26 cellular contexts compared by ENCODE assay signal in genomic region chr17:60565233-60565632, GRCh38.
"Had no signal": no experiment of that assay in that cellular context is flagged by ENCODE, and none has a peak within 500 bp of the region (broad histone marks: within the 10 kb centered on the region; RNA-seq: fewer than 3 reads in every experiment).

No MANE protein-coding gene starts in this region.

- H3K4me3 ChIP-seq: stomach, suprapubic skin, testis, thoracic aorta, thyroid gland, tibial artery, tibial nerve, transverse colon, upper lobe of right lung, uterus, vagina had no signal

- ATAC-seq: stimulated activated effector memory CD8-positive, alpha-beta T cell treated with anti-CD3 and anti-CD28 coated beads, Interleukin-12 subunit alpha, Interleukin-12 subunit beta, amount 100 ng/mL, for 72 hours; stimulated activated memory B cell treated with anti-CD40 and anti-IgM and Interleukin-4, amounts not matched to agents 10 μg/mL and 1 μg/mL and 100 μg/mL, for 72 hours; stimulated activated naive B cell treated with anti-CD40 and anti-IgM and Interleukin-4, amounts not matched to agents 10 μg/mL and 1 μg/mL and 100 μg/mL, for 72 hours; stimulated activated naive CD8-positive, alpha-beta T cell treated with anti-CD3 and anti-CD28 coated beads, Interleukin-15, amount 100 ng/mL, for 72 hours; stimulated activated naive CD8-positive, alpha-beta T cell treated with anti-CD3 and anti-CD28 coated beads, Interleukin-15, Interleukin-2, amounts not matched to agents 100 U/mL and 50 U/mL, for 24 hours; upper lobe of right lung had no signal

- DNase-seq: stimulated activated CD4-positive, alpha-beta T cell treated with anti-CD3 and anti-CD28 coated beads, Interleukin-2, amount 100 ng/mL, for 24 hours; stimulated activated CD4-positive, alpha-beta T cell treated with anti-CD3 and anti-CD28 coated beads, Interleukin-2, amount 100 ng/mL, for 48 hours; stimulated activated CD4-positive, alpha-beta T cell treated with anti-CD3 and anti-CD28 coated beads, Interleukin-4, amount 100 ng/mL, for 1 hour; stimulated activated CD4-positive, alpha-beta T cell treated with anti-CD3 and anti-CD28 coated beads, Interleukin-4, amount 100 ng/mL, for 24 hours; stimulated activated CD4-positive, alpha-beta T cell treated with anti-CD3 and anti-CD28 coated beads, Interleukin-4, amount 100 ng/mL, for 4 hours; stimulated activated CD8-positive, alpha-beta memory T cell treated with anti-CD3 and anti-CD28 coated beads, Interleukin-4, amount 100 ng/mL, for 48 hours; stimulated activated naive B cell treated with anti-CD40 and anti-IgM and Interleukin-4, amounts not matched to agents 10 μg/mL and 1 μg/mL and 100 μg/mL, for 72 hours; stimulated activated naive CD4-positive, alpha-beta T cell; stimulated activated naive CD4-positive, alpha-beta T cell treated with Interleukin-2 at 50 U/mL for 16 hours; stimulated activated naive CD8-positive, alpha-beta T cell treated with anti-CD3 and anti-CD28 coated beads, Interleukin-15, amount 100 ng/mL, for 72 hours; stimulated activated naive CD8-positive, alpha-beta T cell treated with anti-CD3 and anti-CD28 coated beads, Interleukin-15, Interleukin-2, amounts not matched to agents 100 U/mL and 50 U/mL, for 24 hours; stomach; substantia nigra; testis; thyroid gland; tibial artery; transverse colon; upper lobe of right lung; uterus had no signal

- H3K36me3 ChIP-seq: stomach, suprapubic skin, thoracic aorta, thyroid gland, tibial artery, tibial nerve, transverse colon, upper lobe of right lung, uterus, vagina had no signal

- FAIRE-seq: urothelium cell line had no signal

- H3K27ac ChIP-seq: stomach, suprapubic skin, testis, thoracic aorta, thyroid gland, tibial artery, tibial nerve, transverse colon, upper lobe of right lung, uterus, vagina had no signal

- H3K27me3 ChIP-seq: stomach, suprapubic skin, testis, thyroid gland, tibial artery, tibial nerve, transverse colon, upper lobe of right lung, uterus, vagina had no signal

- H3K4me1 ChIP-seq: suprapubic skin, testis, thyroid gland, tibial artery, uterus, vagina had no signal

- H3K9me3 ChIP-seq: stomach, suprapubic skin, testis, thoracic aorta, thyroid gland, tibial artery, tibial nerve, transverse colon, upper lobe of right lung, uterus, vagina had no signal
